1 cellular context compared by ENCODE assay signal in genomic region chr3:50117120-50117519, GRCh38.
TF ChIP-seq lines count a peak whose summit lies in the region.

No MANE protein-coding gene starts in this region.

TF ChIP-seq in GM12878, 131 proteins besides CTCF, POLR2A, EP300 and RAD21 (continued from another document):
- TF ChIP-seq CUX1 (IDR thresholded peaks at IDR 0.05; ENCODE audit: insufficient replicate concordance, low read depth, low read length) = no peak
- no peak for TF ChIP-seq IKZF2 (IDR thresholded peaks at IDR 0.05)
- no peak for TF ChIP-seq RUNX3 (IDR thresholded peaks at IDR 0.05; ENCODE audit: low read length)
- no peak for TF ChIP-seq CEBPB (IDR thresholded peaks at IDR 0.05; ENCODE audit: borderline replicate concordance in 1 of 2, low read depth in 2 of 2, low read length in 2 of 2)
- TF ChIP-seq ZBTB11 (CRISPR knock-in tag; IDR thresholded peaks at IDR 0.05) = no peak
